15 cellular contexts compared by ENCODE assay signal in genomic region chr9:133676450-133676849, GRCh38. TPM values are rescaled to one million over a fixed set of nuclear protein-coding genes. Genes with fewer than 3 reads are reported as not detected.
DNase-seq lines count a peak whose midpoint lies in the region; ATAC-seq, FAIRE-seq and TF ChIP-seq lines count a peak whose summit lies in the region.
"Had no signal": no experiment of that assay in that cellular context is flagged by ENCODE, and none has a peak within 500 bp of the region (broad histone marks: within the 10 kb centered on the region; RNA-seq: fewer than 3 reads in every experiment).

No MANE protein-coding gene starts in this region.

- TF ChIP-seq CTCF in mesothelial cell of epicardium (IDR thresholded peaks at IDR 0.05; ENCODE audit: unreplicated experiment) (no peak), gastroesophageal sphincter (IDR thresholded peaks at IDR 0.05) (no peak), lower leg skin (IDR thresholded peaks at IDR 0.05) (no peak)

- TF ChIP-seq EP300 in gastroesophageal sphincter (IDR thresholded peaks at IDR 0.05) = no peak

- H3K4me1 Mint-ChIP-seq in activated naive CD4-positive, alpha-beta T cell treated with anti-CD3 and anti-CD28 coated beads, Interleukin-2, amount 10 ng/mL, durations not matched to agents 7 days and 5 days = peaks cover 37% of the 10 kb centered on the region
- H3K4me1 Mint-ChIP-seq in mesothelial cell of epicardium = peaks cover 7% of the 10 kb centered on the region
- H3K4me1 Mint-ChIP-seq: endodermal cell had no signal

- H3K27me3 Mint-ChIP-seq in activated naive CD4-positive, alpha-beta T cell treated with anti-CD3 and anti-CD28 coated beads, Interleukin-2, amount 10 ng/mL, durations not matched to agents 7 days and 5 days = no peaks in the 10 kb centered on the region
- H3K27me3 Mint-ChIP-seq in mesothelial cell of epicardium (ENCODE audit: low read depth) = no peaks in the 10 kb centered on the region

- WGBS in gastroesophageal sphincter (ENCODE audit: low coverage in 1 of 2), 2 donors = 73 to 81% methylated on average over 4 to 6 of the region's 10 CpGs
- 78 to 83% methylated on average over 10 of the region's 10 CpGs for WGBS in lower leg skin, 2 donors

- H3K4me1 ChIP-seq in gastroesophageal sphincter = peaks cover 0 to 16% (median 0%) of the 10 kb centered on the region in 3 donors

- no peaks in the 10 kb centered on the region for H3K27me3 ChIP-seq in gastroesophageal sphincter

- H3K36me3 ChIP-seq in gastroesophageal sphincter = no peaks in the 10 kb centered on the region

- no peak overlapping the region for H3K4me3 ChIP-seq in gastroesophageal sphincter
- no peak overlapping the region for H3K4me3 ChIP-seq in lower leg skin (ENCODE audit: low read depth, poor library complexity, severe bottlenecking)

- ATAC-seq in gastroesophageal sphincter = no peak
- ATAC-seq: PC-3, sciatic nerve had no signal

- intact Hi-C loops in lower leg skin (cut with DNase I; ENCODE audit: low total_unique reads) = loop anchor here (2.0 kb wide), 1 partner anchor 40 kb away; the partner anchor contains the start of gene DBH

- FAIRE-seq in HTR-8/SVneo (lab: Jason Lieb, UNC) = no peak

- CTCF ChIA-PET in activated naive CD4-positive, alpha-beta T cell treated with anti-CD3 and anti-CD28 coated beads, Interleukin-2, amount 10 ng/mL, durations not matched to agents 7 days and 5 days (lab: Charles Lee) = interaction anchor here (1.2 kb wide), 1 partner anchor 33 kb away, joined by 3 read pairs; no protein-coding TSS in a partner anchor

- peak overlapping the region; percentile 97 for H3K27ac Mint-ChIP-seq in activated naive CD4-positive, alpha-beta T cell treated with anti-CD3 and anti-CD28 coated beads, Interleukin-2, amount 10 ng/mL, durations not matched to agents 7 days and 5 days
- peak overlapping the region; percentile 1 for H3K27ac Mint-ChIP-seq in mesothelial cell of epicardium
- H3K27ac Mint-ChIP-seq: endodermal cell had no signal

- no peaks in the 10 kb centered on the region for H3K36me3 Mint-ChIP-seq in activated naive CD4-positive, alpha-beta T cell treated with anti-CD3 and anti-CD28 coated beads, Interleukin-2, amount 10 ng/mL, durations not matched to agents 7 days and 5 days
- H3K36me3 Mint-ChIP-seq in mesothelial cell of epicardium = no peaks in the 10 kb centered on the region

- TF ChIP-seq POLR2A in gastroesophageal sphincter (IDR thresholded peaks at IDR 0.05) (no peak), lower leg skin (IDR thresholded peaks at IDR 0.05) (no peak)

- H3K27ac ChIP-seq in gastroesophageal sphincter = no peak overlapping the region

- H3K9me3 ChIP-seq in gastroesophageal sphincter = no peaks in the 10 kb centered on the region

- no peaks in the 10 kb centered on the region for H3K9me3 Mint-ChIP-seq in activated naive CD4-positive, alpha-beta T cell treated with anti-CD3 and anti-CD28 coated beads, Interleukin-2, amount 10 ng/mL, durations not matched to agents 7 days and 5 days
- H3K9me3 Mint-ChIP-seq in mesothelial cell of epicardium = no peaks in the 10 kb centered on the region
- H3K9me3 Mint-ChIP-seq: endodermal cell had no signal

- H3K4me3 Mint-ChIP-seq in activated naive CD4-positive, alpha-beta T cell treated with anti-CD3 and anti-CD28 coated beads, Interleukin-2, amount 10 ng/mL, durations not matched to agents 7 days and 5 days = no peak overlapping the region
- H3K4me3 Mint-ChIP-seq in mesothelial cell of epicardium = no peak overlapping the region
- H3K4me3 Mint-ChIP-seq: endodermal cell had no signal

- no peak for DNase-seq in activated naive CD4-positive, alpha-beta T cell treated with anti-CD3 and anti-CD28 coated beads, Interleukin-2, amount 10 ng/mL, durations not matched to agents 7 days and 5 days
- DNase-seq in activated naive CD4-positive, alpha-beta T cell treated with anti-CD3 and anti-CD28 coated beads, Interleukin-2, amount 50 U/mL, for 16 hours = no peak
- DNase-seq in HTR-8/SVneo (ENCODE audit: insufficient read length, low spot score) (peak; percentile 9), amniotic epithelial cell (ENCODE audit: low read depth) (peak; percentile 37), mesothelial cell of epicardium (ENCODE audit: low spot score in 2 of 2, unreplicated experiment in 2 of 2) (no peak), NCI-H1436 treated with DMSO at 0.1 percent for 48 hours (lab: John Stamatoyannopoulos, UW) (no peak), lower leg skin (ENCODE audit: low spot score in 2 of 2) (no peak)
- DNase-seq: amniotic stem cell, Caco-2, endodermal cell, NCI-H1417, nucleus accumbens, PC-3 had no signal

RNA-seq across cellular contexts. Expression of gene DBH, which starts 40.3 kb away (rescaled TPM):
- total RNA-seq in mesothelial cell of epicardium (not detected in 3 replicates), gastroesophageal sphincter (not detected), lower leg skin (under 1 TPM in 1 of 4 donors, not detected in 3; 0.06 TPM)
- total RNA-seq: Caco-2, endodermal cell, PC-3 had no signal

Comparison
In these comparisons a context has a peak if more than half of its experiments do, and no peak if none do; other contexts are left out.
1. DNase-seq: peak in HTR-8/SVneo (single experiment) and amniotic epithelial cell (single experiment); none in activated naive CD4-positive, alpha-beta T cell treated with anti-CD3 and anti-CD28 coated beads, Interleukin-2, amount 10 ng/mL, durations not matched to agents 7 days and 5 days (single experiment), activated naive CD4-positive, alpha-beta T cell treated with anti-CD3 and anti-CD28 coated beads, Interleukin-2, amount 50 U/mL, for 16 hours (single experiment), mesothelial cell of epicardium (0 of 2), NCI-H1436 treated with DMSO at 0.1 percent for 48 hours (single experiment) and lower leg skin (0 of 2).